Comparison of ENCODE assay signal across 19 cellular contexts in genomic region chr4:113602829-113603228, GRCh38.
"Had no signal": no experiment of that assay in that cellular context is flagged by ENCODE, and none has a peak within 500 bp of the region (broad histone marks: within the 10 kb centered on the region; RNA-seq: fewer than 3 reads in every experiment).

No MANE protein-coding gene starts in this region.

- H3K27ac ChIP-seq: ascending aorta, right lobe of liver, spleen, transverse colon, VCaP had no signal

- H3K36me3 ChIP-seq: ascending aorta, right lobe of liver, transverse colon had no signal

- H3K9me3 ChIP-seq: ascending aorta, right lobe of liver, spleen, transverse colon had no signal

- H3K9me3 Mint-ChIP-seq: activated CD4-positive, alpha-beta memory T cell treated with anti-CD3 and anti-CD28 coated beads, Interleukin-2, amount 10 ng/mL, durations not matched to agents 7 days and 5 days; activated naive CD8-positive, alpha-beta T cell treated with anti-CD3 and anti-CD28 coated beads, Interleukin-2, amount 50 U/mL, for 24 hours; effector memory CD8-positive, alpha-beta T cell; immature natural killer cell; natural killer cell treated with Interleukin-12 subunit alpha and Interleukin-12 subunit beta and Interleukin-15 and Interleukin-18, amount 100 ng/mL, for 72 hours had no signal

- H3K4me1 ChIP-seq: right lobe of liver had no signal

- H3K4me3 ChIP-seq: ascending aorta, right lobe of liver, spleen, transverse colon had no signal

- H3K27me3 ChIP-seq: ascending aorta, right lobe of liver, spleen, transverse colon had no signal

- DNase-seq: activated CD4-positive, alpha-beta memory T cell treated with anti-CD3 and anti-CD28 coated beads, Interleukin-2, amount 10 ng/mL, durations not matched to agents 7 days and 5 days; activated CD4-positive, alpha-beta T cell treated with anti-CD3 and anti-CD28 coated beads for 36 hours; activated naive CD8-positive, alpha-beta T cell treated with anti-CD3 and anti-CD28 coated beads, Interleukin-2, amount 50 U/mL, for 24 hours; activated T-cell treated with anti-CD3 and anti-CD28 coated beads, Interleukin-2, amount 50 U/mL, for 48 hours; effector memory CD8-positive, alpha-beta T cell; immature natural killer cell; occipital lobe; right lobe of liver; spleen; stimulated activated CD4-positive, alpha-beta T cell treated with anti-CD3 and anti-CD28 coated beads, Interleukin-1b, Interleukin-23, amount 100 ng/mL, for 48 hours; stimulated activated naive CD4-positive, alpha-beta T cell; substantia nigra; T-helper 1 cell; transverse colon had no signal

- ATAC-seq: activated CD4-positive, alpha-beta T cell treated with anti-CD3 and anti-CD28 coated beads for 36 hours; activated naive CD8-positive, alpha-beta T cell treated with anti-CD3 and anti-CD28 coated beads, Interleukin-2, amount 50 U/mL, for 24 hours; effector memory CD8-positive, alpha-beta T cell; esophagus mucosa; natural killer cell treated with Interleukin-12 subunit alpha and Interleukin-12 subunit beta and Interleukin-15 and Interleukin-18, amount 100 ng/mL, for 72 hours; right lobe of liver had no signal

- H3K4me3 Mint-ChIP-seq: activated CD4-positive, alpha-beta memory T cell treated with anti-CD3 and anti-CD28 coated beads, Interleukin-2, amount 10 ng/mL, durations not matched to agents 7 days and 5 days; activated CD4-positive, alpha-beta T cell treated with anti-CD3 and anti-CD28 coated beads for 36 hours; activated naive CD8-positive, alpha-beta T cell treated with anti-CD3 and anti-CD28 coated beads, Interleukin-2, amount 50 U/mL, for 24 hours; effector memory CD8-positive, alpha-beta T cell; immature natural killer cell; natural killer cell treated with Interleukin-12 subunit alpha and Interleukin-12 subunit beta and Interleukin-15 and Interleukin-18, amount 100 ng/mL, for 72 hours had no signal

- H3K27me3 Mint-ChIP-seq: activated CD4-positive, alpha-beta memory T cell treated with anti-CD3 and anti-CD28 coated beads, Interleukin-2, amount 10 ng/mL, durations not matched to agents 7 days and 5 days; activated CD4-positive, alpha-beta T cell treated with anti-CD3 and anti-CD28 coated beads for 36 hours; activated naive CD8-positive, alpha-beta T cell treated with anti-CD3 and anti-CD28 coated beads, Interleukin-2, amount 50 U/mL, for 24 hours; effector memory CD8-positive, alpha-beta T cell; natural killer cell treated with Interleukin-12 subunit alpha and Interleukin-12 subunit beta and Interleukin-15 and Interleukin-18, amount 100 ng/mL, for 72 hours; progenitor cell of endocrine pancreas had no signal

- H3K27ac Mint-ChIP-seq: activated CD4-positive, alpha-beta memory T cell treated with anti-CD3 and anti-CD28 coated beads, Interleukin-2, amount 10 ng/mL, durations not matched to agents 7 days and 5 days; activated CD4-positive, alpha-beta T cell treated with anti-CD3 and anti-CD28 coated beads for 36 hours; activated naive CD8-positive, alpha-beta T cell treated with anti-CD3 and anti-CD28 coated beads, Interleukin-2, amount 50 U/mL, for 24 hours; effector memory CD8-positive, alpha-beta T cell; immature natural killer cell; natural killer cell treated with Interleukin-12 subunit alpha and Interleukin-12 subunit beta and Interleukin-15 and Interleukin-18, amount 100 ng/mL, for 72 hours; progenitor cell of endocrine pancreas had no signal
